8 cellular contexts compared by ENCODE assay signal in the genomic region with DNA sequence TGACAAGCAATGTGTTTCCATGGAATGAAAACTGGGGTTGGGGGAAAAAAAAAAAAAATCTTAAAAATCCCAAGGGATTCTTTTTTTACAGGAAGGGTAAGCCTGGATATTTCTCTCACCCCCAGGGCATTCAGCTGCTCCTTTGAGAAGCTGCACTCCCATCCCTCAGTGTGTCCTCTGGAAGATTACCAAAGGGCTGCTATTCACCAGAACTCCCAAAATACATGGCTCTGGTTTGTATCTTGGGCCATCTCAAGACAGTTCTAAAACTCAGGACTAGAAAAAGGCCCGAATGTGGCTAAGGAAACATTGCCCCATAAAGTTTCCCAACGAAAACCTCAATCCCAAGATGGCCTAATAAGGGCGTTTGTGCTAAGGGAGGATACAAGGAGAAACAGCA. TPM values are rescaled to one million over a fixed set of nuclear protein-coding genes. Genes with fewer than 3 reads are reported as not detected.
DNase-seq lines count a peak whose midpoint lies in the region; FAIRE-seq and TF ChIP-seq lines count a peak whose summit lies in the region.
"Not testable (repeated sequence)": the region's sequence is repeated elsewhere in the genome, so short reads cannot be mapped to it uniquely, and the experiment has no call there.

No MANE protein-coding gene starts in this region.

- H3K9ac ChIP-seq in BLaER1: peak overlapping the region; percentile 85
- H3K9ac ChIP-seq in Loucy (ENCODE audit: low read depth, low read length, poor library complexity, severe bottlenecking): peak overlapping the region; percentile 86
- H3K9ac ChIP-seq in skeletal muscle satellite cell (ENCODE audit: low read depth, low read length): peak overlapping the region; percentile 81

- not testable (repeated sequence) for H3K27ac Mint-ChIP-seq in T-helper 1 cell treated with Interleukin-12 subunit alpha and Interleukin-12 subunit beta and Interleukin-4 antibody, amounts not matched to agents 30 μg/mL and 1 μg/mL, for 36 hours; activated naive CD4-positive, alpha-beta T cell treated with anti-CD3 and anti-CD28 coated beads for 36 hours
- H3K27ac Mint-ChIP-seq in endothelial cell (ENCODE audit: unreplicated experiment): peak overlapping the region; percentile 32

- not testable (repeated sequence) for DNase-seq in GM18507 (ENCODE audit: extremely low spot score, insufficient read length, low read depth); activated naive CD4-positive, alpha-beta T cell treated with anti-CD3 and anti-CD28 coated beads for 36 hours; endothelial cell (ENCODE audit: low spot score)
- peak; percentile 30 for DNase-seq in mucosa of gallbladder (ENCODE audit: low spot score)

- H3K4me3 ChIP-seq in BLaER1 (peak overlapping the region; percentile 75), Loucy (ENCODE audit: low read length, poor library complexity, severe bottlenecking) (peak overlapping the region; percentile 83)
- H3K4me3 ChIP-seq in skeletal muscle satellite cell (ENCODE audit: low read length): not testable (repeated sequence)

- H3K27me3 ChIP-seq in BLaER1; Loucy (ENCODE audit: insufficient read depth, low read length, poor library complexity, severe bottlenecking); skeletal muscle satellite cell (ENCODE audit: control insufficient read depth, insufficient read depth, low read length): not testable (repeated sequence)

- H3K9me2 ChIP-seq in Loucy (replicated peaks; ENCODE audit: low read depth, low read length): not testable (repeated sequence)

- H3K36me3 ChIP-seq in BLaER1: peaks cover 33% of the 10 kb centered on the region
- H3K36me3 ChIP-seq in Loucy (ENCODE audit: insufficient read depth, low read length); skeletal muscle satellite cell (ENCODE audit: insufficient read depth, low read length): not testable (repeated sequence)

- H3K79me2 ChIP-seq in Loucy (ENCODE audit: insufficient read depth, low read length): peaks cover 66% of the 10 kb centered on the region

- H3K9me3 ChIP-seq in BLaER1; Loucy (ENCODE audit: insufficient read depth, low read depth, low read length); skeletal muscle satellite cell (replicated peaks; ENCODE audit: low read length): not testable (repeated sequence)

- not testable (repeated sequence) for H4K20me1 ChIP-seq in BLaER1
- peaks cover 14% of the 10 kb centered on the region for H4K20me1 ChIP-seq in Loucy (ENCODE audit: insufficient read depth, low read length, poor library complexity, severe bottlenecking)

- H3K27ac ChIP-seq in BLaER1: not testable (repeated sequence)

- H3K4me1 Mint-ChIP-seq in T-helper 1 cell treated with Interleukin-12 subunit alpha and Interleukin-12 subunit beta and Interleukin-4 antibody, amounts not matched to agents 30 μg/mL and 1 μg/mL, for 36 hours (ENCODE audit: low read depth): peaks cover 16% of the 10 kb centered on the region
- peaks cover 24% of the 10 kb centered on the region for H3K4me1 Mint-ChIP-seq in activated naive CD4-positive, alpha-beta T cell treated with anti-CD3 and anti-CD28 coated beads for 36 hours (ENCODE audit: low read depth)
- H3K4me1 Mint-ChIP-seq in endothelial cell (ENCODE audit: unreplicated experiment): not testable (repeated sequence)

- intact Hi-C loops in activated naive CD4-positive, alpha-beta T cell treated with anti-CD3 and anti-CD28 coated beads for 36 hours (cut with micrococcal nuclease): not testable (repeated sequence)

- CTCF ChIA-PET in activated naive CD4-positive, alpha-beta T cell treated with anti-CD3 and anti-CD28 coated beads for 36 hours (lab: Charles Lee): not testable (repeated sequence)

- H3K4me1 ChIP-seq in BLaER1 (peaks cover 23% of the 10 kb centered on the region), Loucy (ENCODE audit: insufficient read depth, low read length, poor library complexity, severe bottlenecking) (peaks cover 17% of the 10 kb centered on the region)
- not testable (repeated sequence) for H3K4me1 ChIP-seq in skeletal muscle satellite cell (ENCODE audit: control insufficient read depth, insufficient read depth, low read length)

- H3K4me2 ChIP-seq in BLaER1 (peak overlapping the region; percentile 78), Loucy (ENCODE audit: low read depth, low read length, poor library complexity, severe bottlenecking) (peak overlapping the region; percentile 92), skeletal muscle satellite cell (ENCODE audit: low read length) (peak overlapping the region; percentile 82)

- not testable (repeated sequence) for H3F3A ChIP-seq in Loucy (ENCODE audit: low read depth)

- FAIRE-seq in GM18507 (lab: Jason Lieb, UNC): peak; percentile 61

- H3K27me3 Mint-ChIP-seq in T-helper 1 cell treated with Interleukin-12 subunit alpha and Interleukin-12 subunit beta and Interleukin-4 antibody, amounts not matched to agents 30 μg/mL and 1 μg/mL, for 36 hours (ENCODE audit: low read depth); activated naive CD4-positive, alpha-beta T cell treated with anti-CD3 and anti-CD28 coated beads for 36 hours (ENCODE audit: low read depth); endothelial cell (ENCODE audit: unreplicated experiment): not testable (repeated sequence)

- H3K4me3 Mint-ChIP-seq in T-helper 1 cell treated with Interleukin-12 subunit alpha and Interleukin-12 subunit beta and Interleukin-4 antibody, amounts not matched to agents 30 μg/mL and 1 μg/mL, for 36 hours: peak overlapping the region; percentile 60
- peak overlapping the region; percentile 91 for H3K4me3 Mint-ChIP-seq in activated naive CD4-positive, alpha-beta T cell treated with anti-CD3 and anti-CD28 coated beads for 36 hours
- H3K4me3 Mint-ChIP-seq in endothelial cell (ENCODE audit: unreplicated experiment): peak overlapping the region; percentile 96

- not testable (repeated sequence) for TF ChIP-seq CTCF in Loucy (conservative IDR thresholded peaks at IDR 0.05; ENCODE audit: low read length); endothelial cell (IDR thresholded peaks at IDR 0.05; ENCODE audit: unreplicated experiment)

- H3K36me3 Mint-ChIP-seq in T-helper 1 cell treated with Interleukin-12 subunit alpha and Interleukin-12 subunit beta and Interleukin-4 antibody, amounts not matched to agents 30 μg/mL and 1 μg/mL, for 36 hours (ENCODE audit: low read depth); activated naive CD4-positive, alpha-beta T cell treated with anti-CD3 and anti-CD28 coated beads for 36 hours (ENCODE audit: low read depth); endothelial cell (ENCODE audit: low read depth, unreplicated experiment): not testable (repeated sequence)

- not testable (repeated sequence) for H3K9me3 Mint-ChIP-seq in T-helper 1 cell treated with Interleukin-12 subunit alpha and Interleukin-12 subunit beta and Interleukin-4 antibody, amounts not matched to agents 30 μg/mL and 1 μg/mL, for 36 hours; activated naive CD4-positive, alpha-beta T cell treated with anti-CD3 and anti-CD28 coated beads for 36 hours; endothelial cell (ENCODE audit: unreplicated experiment)

- H2AFZ ChIP-seq in Loucy (ENCODE audit: low read length): not testable (repeated sequence)

RNA-seq across cellular contexts. Expression of a gene that starts 1.4 kb away (rescaled TPM):
- total RNA-seq in activated naive CD4-positive, alpha-beta T cell treated with anti-CD3 and anti-CD28 coated beads for 36 hours: 10 to 100 TPM; 13.3 to 13.9 TPM
- total RNA-seq in endothelial cell (ENCODE audit: unreplicated experiment): 14.5 TPM
- total RNA-seq in mucosa of gallbladder: 9.3 TPM
- total RNA-seq in skeletal muscle satellite cell (2012; rRNA removed): 5.8 and 5.9 TPM in 2 replicates
